ENCODE assay signal across 1 cellular context in the genomic region with DNA sequence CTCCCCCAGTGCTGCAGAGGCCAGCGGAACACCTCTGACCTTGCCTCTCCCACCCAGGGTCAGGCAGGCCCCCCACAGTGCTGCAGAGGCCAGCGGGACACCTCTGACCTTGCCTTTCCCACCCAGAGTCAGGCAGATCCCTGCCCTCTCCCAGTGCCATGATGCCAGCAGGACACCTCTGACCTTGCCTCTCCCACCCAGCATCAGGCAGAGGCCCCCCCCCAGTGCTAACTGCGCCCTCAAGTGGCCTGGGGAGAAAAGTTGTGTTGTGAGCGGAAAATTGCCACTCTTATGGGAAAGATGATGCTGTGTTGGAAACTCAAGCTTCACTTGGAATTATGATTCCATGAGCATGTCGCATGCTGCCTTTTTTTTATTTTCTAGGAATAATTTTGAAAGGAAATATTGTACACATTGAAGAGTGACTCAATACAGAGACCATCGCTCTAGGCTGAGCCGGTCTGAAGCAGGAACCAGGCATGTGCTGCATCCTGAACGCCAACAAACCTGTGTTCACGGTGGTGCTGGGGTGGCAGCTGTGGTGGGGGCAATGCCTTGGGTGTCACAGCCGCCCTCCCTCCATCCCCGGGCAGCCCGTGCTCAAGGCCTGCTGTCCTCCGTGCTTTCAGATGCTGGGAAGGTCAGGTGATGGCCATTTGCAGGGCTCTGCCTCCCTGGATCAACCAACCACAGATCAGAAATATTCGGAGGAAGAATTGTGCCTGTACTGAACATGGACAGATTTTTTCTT.
TF ChIP-seq lines count a peak whose summit lies in the region.

No MANE protein-coding gene starts in this region.

TF ChIP-seq in K562, 482 proteins besides CTCF, POLR2A, EP300 and RAD21 (continued from another document):
- TF ChIP-seq, protein P1, sequence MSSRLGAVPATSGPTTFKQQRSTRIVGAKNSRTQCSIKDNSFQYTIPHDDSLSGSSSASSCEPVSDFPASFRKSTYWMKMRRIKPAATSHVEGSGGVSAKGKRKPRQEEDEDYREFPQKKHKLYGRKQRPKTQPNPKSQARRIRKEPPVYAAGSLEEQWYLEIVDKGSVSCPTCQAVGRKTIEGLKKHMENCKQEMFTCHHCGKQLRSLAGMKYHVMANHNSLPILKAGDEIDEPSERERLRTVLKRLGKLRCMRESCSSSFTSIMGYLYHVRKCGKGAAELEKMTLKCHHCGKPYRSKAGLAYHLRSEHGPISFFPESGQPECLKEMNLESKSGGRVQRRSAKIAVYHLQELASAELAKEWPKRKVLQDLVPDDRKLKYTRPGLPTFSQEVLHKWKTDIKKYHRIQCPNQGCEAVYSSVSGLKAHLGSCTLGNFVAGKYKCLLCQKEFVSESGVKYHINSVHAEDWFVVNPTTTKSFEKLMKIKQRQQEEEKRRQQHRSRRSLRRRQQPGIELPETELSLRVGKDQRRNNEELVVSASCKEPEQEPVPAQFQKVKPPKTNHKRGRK (tag; IDR thresholded peaks at IDR 0.05) = no peak
- TF ChIP-seq, protein P2, sequence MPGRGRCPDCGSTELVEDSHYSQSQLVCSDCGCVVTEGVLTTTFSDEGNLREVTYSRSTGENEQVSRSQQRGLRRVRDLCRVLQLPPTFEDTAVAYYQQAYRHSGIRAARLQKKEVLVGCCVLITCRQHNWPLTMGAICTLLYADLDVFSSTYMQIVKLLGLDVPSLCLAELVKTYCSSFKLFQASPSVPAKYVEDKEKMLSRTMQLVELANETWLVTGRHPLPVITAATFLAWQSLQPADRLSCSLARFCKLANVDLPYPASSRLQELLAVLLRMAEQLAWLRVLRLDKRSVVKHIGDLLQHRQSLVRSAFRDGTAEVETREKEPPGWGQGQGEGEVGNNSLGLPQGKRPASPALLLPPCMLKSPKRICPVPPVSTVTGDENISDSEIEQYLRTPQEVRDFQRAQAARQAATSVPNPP (IDR thresholded peaks at IDR 0.05; ENCODE audit: borderline replicate concordance, insufficient read depth, insufficient read length) = no peak
